In the genomic region with DNA sequence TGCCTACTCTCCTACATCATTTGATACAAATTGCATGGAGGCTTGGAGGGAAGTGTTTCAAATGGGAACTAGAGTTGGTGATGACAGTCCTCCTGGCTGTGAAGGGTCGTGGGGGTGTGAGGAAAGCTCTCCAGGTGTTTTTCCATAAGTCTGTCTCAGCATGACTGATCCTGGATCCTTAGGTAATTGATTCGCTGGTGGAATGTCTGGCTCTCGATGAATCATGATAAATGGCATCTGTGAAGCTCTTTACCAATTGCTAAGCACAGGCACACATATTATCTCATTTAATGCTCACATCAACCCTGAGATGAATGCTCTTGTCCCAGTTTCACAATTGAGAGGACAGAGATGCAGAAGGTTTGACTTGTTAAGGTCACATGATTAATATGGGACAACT, we compare ENCODE assay signal across 1 cellular context.
TF ChIP-seq lines count a peak whose summit lies in the region.

No MANE protein-coding gene starts in this region.

TF ChIP-seq in IMR-90, 13 proteins besides CTCF, POLR2A, EP300 and RAD21:
- no peak for TF ChIP-seq NFE2L2 (IDR thresholded peaks at IDR 0.05; ENCODE audit: low read depth, low read length)
